In the genomic region with DNA sequence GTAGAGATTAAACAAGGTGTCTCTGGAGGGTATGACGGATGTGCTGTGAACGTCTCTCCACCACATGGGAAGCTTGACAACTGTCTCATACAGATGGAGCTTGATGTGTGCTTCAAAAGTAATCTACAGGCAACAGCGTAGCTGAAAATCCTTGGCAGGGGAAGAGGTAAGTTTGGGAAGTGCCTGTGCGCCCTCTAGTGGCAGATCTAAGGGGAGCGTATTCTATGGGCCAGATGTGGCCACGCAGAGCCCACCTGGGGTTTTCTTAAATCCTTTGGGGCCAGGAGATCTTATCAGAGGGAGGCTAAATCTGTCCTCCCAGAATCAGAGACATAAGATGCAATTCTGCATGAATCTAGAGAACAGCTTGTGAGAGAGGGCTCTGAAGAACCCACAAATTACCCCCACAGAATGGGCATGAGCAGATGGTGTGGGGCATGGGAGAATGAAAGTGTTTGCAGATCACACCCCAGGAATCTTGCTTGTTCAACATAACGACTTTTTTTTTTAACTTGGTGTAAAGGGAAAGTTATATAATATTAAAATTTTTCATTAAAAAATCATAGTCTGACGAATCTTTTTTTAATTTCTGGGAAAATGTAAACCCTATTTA, we compare ENCODE assay signal across 1 cellular context.
TF ChIP-seq lines count a peak whose summit lies in the region.

No MANE protein-coding gene starts in this region.

TF ChIP-seq in HEK293, 187 proteins besides CTCF, POLR2A, EP300 and RAD21 (continued from another document):
- TF ChIP-seq, protein P1, sequence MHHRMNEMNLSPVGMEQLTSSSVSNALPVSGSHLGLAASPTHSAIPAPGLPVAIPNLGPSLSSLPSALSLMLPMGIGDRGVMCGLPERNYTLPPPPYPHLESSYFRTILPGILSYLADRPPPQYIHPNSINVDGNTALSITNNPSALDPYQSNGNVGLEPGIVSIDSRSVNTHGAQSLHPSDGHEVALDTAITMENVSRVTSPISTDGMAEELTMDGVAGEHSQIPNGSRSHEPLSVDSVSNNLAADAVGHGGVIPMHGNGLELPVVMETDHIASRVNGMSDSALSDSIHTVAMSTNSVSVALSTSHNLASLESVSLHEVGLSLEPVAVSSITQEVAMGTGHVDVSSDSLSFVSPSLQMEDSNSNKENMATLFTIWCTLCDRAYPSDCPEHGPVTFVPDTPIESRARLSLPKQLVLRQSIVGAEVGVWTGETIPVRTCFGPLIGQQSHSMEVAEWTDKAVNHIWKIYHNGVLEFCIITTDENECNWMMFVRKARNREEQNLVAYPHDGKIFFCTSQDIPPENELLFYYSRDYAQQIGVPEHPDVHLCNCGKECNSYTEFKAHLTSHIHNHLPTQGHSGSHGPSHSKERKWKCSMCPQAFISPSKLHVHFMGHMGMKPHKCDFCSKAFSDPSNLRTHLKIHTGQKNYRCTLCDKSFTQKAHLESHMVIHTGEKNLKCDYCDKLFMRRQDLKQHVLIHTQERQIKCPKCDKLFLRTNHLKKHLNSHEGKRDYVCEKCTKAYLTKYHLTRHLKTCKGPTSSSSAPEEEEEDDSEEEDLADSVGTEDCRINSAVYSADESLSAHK (tag by site-specific recombination; IDR thresholded peaks at IDR 0.05), result no peak
- TF ChIP-seq, protein P2, sequence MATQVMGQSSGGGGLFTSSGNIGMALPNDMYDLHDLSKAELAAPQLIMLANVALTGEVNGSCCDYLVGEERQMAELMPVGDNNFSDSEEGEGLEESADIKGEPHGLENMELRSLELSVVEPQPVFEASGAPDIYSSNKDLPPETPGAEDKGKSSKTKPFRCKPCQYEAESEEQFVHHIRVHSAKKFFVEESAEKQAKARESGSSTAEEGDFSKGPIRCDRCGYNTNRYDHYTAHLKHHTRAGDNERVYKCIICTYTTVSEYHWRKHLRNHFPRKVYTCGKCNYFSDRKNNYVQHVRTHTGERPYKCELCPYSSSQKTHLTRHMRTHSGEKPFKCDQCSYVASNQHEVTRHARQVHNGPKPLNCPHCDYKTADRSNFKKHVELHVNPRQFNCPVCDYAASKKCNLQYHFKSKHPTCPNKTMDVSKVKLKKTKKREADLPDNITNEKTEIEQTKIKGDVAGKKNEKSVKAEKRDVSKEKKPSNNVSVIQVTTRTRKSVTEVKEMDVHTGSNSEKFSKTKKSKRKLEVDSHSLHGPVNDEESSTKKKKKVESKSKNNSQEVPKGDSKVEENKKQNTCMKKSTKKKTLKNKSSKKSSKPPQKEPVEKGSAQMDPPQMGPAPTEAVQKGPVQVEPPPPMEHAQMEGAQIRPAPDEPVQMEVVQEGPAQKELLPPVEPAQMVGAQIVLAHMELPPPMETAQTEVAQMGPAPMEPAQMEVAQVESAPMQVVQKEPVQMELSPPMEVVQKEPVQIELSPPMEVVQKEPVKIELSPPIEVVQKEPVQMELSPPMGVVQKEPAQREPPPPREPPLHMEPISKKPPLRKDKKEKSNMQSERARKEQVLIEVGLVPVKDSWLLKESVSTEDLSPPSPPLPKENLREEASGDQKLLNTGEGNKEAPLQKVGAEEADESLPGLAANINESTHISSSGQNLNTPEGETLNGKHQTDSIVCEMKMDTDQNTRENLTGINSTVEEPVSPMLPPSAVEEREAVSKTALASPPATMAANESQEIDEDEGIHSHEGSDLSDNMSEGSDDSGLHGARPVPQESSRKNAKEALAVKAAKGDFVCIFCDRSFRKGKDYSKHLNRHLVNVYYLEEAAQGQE (tag by site-specific recombination; IDR thresholded peaks at IDR 0.05), result no peak
- TF ChIP-seq ZNF658 (tag by site-specific recombination; IDR thresholded peaks at IDR 0.05), result no peak
- 0 out of 2 replicates have a peak, but pooled peaks have one; percentile 28 for TF ChIP-seq SCRT2 (tag by site-specific recombination; IDR thresholded peaks at IDR 0.05)
- TF ChIP-seq ZNF792 (tag by site-specific recombination; IDR thresholded peaks at IDR 0.05), result 0 out of 2 replicates have a peak, but pooled peaks have one; percentile 18
- no peak for TF ChIP-seq EGR2 (tag by site-specific recombination; IDR thresholded peaks at IDR 0.05; ENCODE audit: low read depth)
- no peak for TF ChIP-seq ZNF423 (tag by site-specific recombination; IDR thresholded peaks at IDR 0.05)
- 0 out of 2 replicates have a peak, but pooled peaks have one; percentile 29 for TF ChIP-seq IKZF3 (tag by site-specific recombination; IDR thresholded peaks at IDR 0.05)
- no peak for TF ChIP-seq KLF10 (tag by site-specific recombination; IDR thresholded peaks at IDR 0.05)
- TF ChIP-seq, protein P3, sequence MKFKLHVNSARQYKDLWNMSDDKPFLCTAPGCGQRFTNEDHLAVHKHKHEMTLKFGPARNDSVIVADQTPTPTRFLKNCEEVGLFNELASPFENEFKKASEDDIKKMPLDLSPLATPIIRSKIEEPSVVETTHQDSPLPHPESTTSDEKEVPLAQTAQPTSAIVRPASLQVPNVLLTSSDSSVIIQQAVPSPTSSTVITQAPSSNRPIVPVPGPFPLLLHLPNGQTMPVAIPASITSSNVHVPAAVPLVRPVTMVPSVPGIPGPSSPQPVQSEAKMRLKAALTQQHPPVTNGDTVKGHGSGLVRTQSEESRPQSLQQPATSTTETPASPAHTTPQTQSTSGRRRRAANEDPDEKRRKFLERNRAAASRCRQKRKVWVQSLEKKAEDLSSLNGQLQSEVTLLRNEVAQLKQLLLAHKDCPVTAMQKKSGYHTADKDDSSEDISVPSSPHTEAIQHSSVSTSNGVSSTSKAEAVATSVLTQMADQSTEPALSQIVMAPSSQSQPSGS (tag by site-specific recombination; IDR thresholded peaks at IDR 0.05; ENCODE audit: low read depth), result no peak
- TF ChIP-seq ZNF292 (tag by site-specific recombination; IDR thresholded peaks at IDR 0.05; ENCODE audit: borderline replicate concordance, low read depth), result no peak
- TF ChIP-seq ZNF624 (tag by site-specific recombination; IDR thresholded peaks at IDR 0.05), result no peak
- no peak for TF ChIP-seq ZNF37A (tag by site-specific recombination; IDR thresholded peaks at IDR 0.05)
- no peak for TF ChIP-seq ZNF776 (tag by site-specific recombination; IDR thresholded peaks at IDR 0.05; ENCODE audit: borderline replicate concordance)
- 0 out of 2 replicates have a peak, but pooled peaks have one; percentile 29 for TF ChIP-seq ZNF561 (tag by site-specific recombination; IDR thresholded peaks at IDR 0.05; ENCODE audit: borderline replicate concordance)
- TF ChIP-seq ZNF248 (tag by site-specific recombination; IDR thresholded peaks at IDR 0.05), result no peak
- no peak for TF ChIP-seq ZNF341 (tag by site-specific recombination; IDR thresholded peaks at IDR 0.05; ENCODE audit: low read depth)
